26 cellular contexts compared by ENCODE assay signal in the genomic region with DNA sequence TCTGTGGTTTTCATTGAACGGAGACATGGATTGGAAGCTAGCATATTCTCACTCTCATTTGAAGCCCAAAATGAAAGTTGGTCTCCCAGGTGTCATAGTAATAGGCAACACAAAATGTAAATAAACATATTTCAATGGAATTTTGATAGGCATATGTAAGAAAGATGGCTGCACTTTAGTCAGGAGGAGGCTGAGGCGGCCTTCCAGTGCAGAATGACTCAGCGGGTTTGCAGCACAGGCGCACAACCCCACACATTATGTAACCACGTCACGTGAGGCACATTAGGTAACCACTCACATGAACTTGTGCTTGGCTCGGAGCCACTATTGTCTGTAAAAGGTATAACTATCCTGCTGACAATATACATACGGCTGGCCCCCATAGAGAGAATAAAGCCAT.
DNase-seq lines count a peak whose midpoint lies in the region; TF ChIP-seq lines count a peak whose summit lies in the region.
"Had no signal": no experiment of that assay in that cellular context is flagged by ENCODE, and none has a peak within 500 bp of the region (broad histone marks: within the 10 kb centered on the region; RNA-seq: fewer than 3 reads in every experiment).

No MANE protein-coding gene starts in this region.

- no peaks in the 10 kb centered on the region for H3K79me2 ChIP-seq in mammary epithelial cell (ENCODE audit: insufficient read depth, low read length)
- H3K79me2 ChIP-seq: parathyroid adenoma had no signal

- WGBS in mammary epithelial cell (ENCODE audit: low coverage, missing lambda C conversion rate): 63% methylated on average over 8 of the region's 8 CpGs

- no peaks in the 10 kb centered on the region for H3K36me3 ChIP-seq in mammary epithelial cell (ENCODE audit: insufficient read depth, low read length)
- H3K36me3 ChIP-seq: ascending aorta, tibial nerve had no signal

- H3K4me3 Mint-ChIP-seq in immature natural killer cell: no peak overlapping the region
- H3K4me3 Mint-ChIP-seq: activated naive CD4-positive, alpha-beta T cell treated with anti-CD3 and anti-CD28 coated beads, Interleukin-2, amount 10 ng/mL, durations not matched to agents 7 days and 5 days; B cell; naive thymus-derived CD8-positive, alpha-beta T cell had no signal

- no peak for TF ChIP-seq POLR2A in NB4 (IDR thresholded peaks at IDR 0.05; ENCODE audit: extremely low read depth, insufficient read length)

- H3K27me3 Mint-ChIP-seq in immature natural killer cell (ENCODE audit: low read depth in 3 of 3): no peaks in the 10 kb centered on the region
- H3K27me3 Mint-ChIP-seq: activated naive CD4-positive, alpha-beta T cell treated with anti-CD3 and anti-CD28 coated beads, Interleukin-2, amount 10 ng/mL, durations not matched to agents 7 days and 5 days had no signal

- TF ChIP-seq CTCF in NB4 (IDR thresholded peaks at IDR 0.05; ENCODE audit: low read depth, low read length): no peak
- no peak for TF ChIP-seq CTCF in mammary epithelial cell (conservative IDR thresholded peaks at IDR 0.05 in 1 of 2, IDR thresholded peaks at IDR 0.05 in 1 of 2; ENCODE audit: extremely low read depth in 1 of 2, insufficient read depth in 1 of 2, low read depth in 1 of 2, low read length in 2 of 2)

- H3K9me3 Mint-ChIP-seq in immature natural killer cell: peaks cover 0 to 6% (median 1%) of the 10 kb centered on the region in 6 donors
- H3K9me3 Mint-ChIP-seq: activated naive CD4-positive, alpha-beta T cell treated with anti-CD3 and anti-CD28 coated beads, Interleukin-2, amount 10 ng/mL, durations not matched to agents 7 days and 5 days had no signal

- no peaks in the 10 kb centered on the region for H3K4me1 ChIP-seq in mammary epithelial cell (ENCODE audit: insufficient read depth, low read length)
- H3K4me1 ChIP-seq: ascending aorta, Caco-2, parathyroid adenoma, tibial nerve had no signal

- in situ Hi-C loops in mammary epithelial cell (cut with MboI; ENCODE audit: low sequenced_read_pairs in 2 of 2): no loop called here

- no peak overlapping the region for H3K27ac ChIP-seq in mammary epithelial cell (ENCODE audit: insufficient read depth, low read depth, low read length)
- H3K27ac ChIP-seq: 22Rv1, ascending aorta, GM23248, parathyroid adenoma, tibial nerve had no signal

- no peak overlapping the region for H2AFZ ChIP-seq in mammary epithelial cell (ENCODE audit: low read depth, low read length)
- H2AFZ ChIP-seq: GM23248, parathyroid adenoma had no signal

- no peaks in the 10 kb centered on the region for H3K36me3 Mint-ChIP-seq in immature natural killer cell
- H3K36me3 Mint-ChIP-seq: activated naive CD4-positive, alpha-beta T cell treated with anti-CD3 and anti-CD28 coated beads, Interleukin-2, amount 10 ng/mL, durations not matched to agents 7 days and 5 days; naive thymus-derived CD8-positive, alpha-beta T cell had no signal

- dilution Hi-C loops in mammary epithelial cell (cut with HindIII; ENCODE audit: low sequenced_read_pairs): no loop called here

- H3K4me3 ChIP-seq in NB4 (ENCODE audit: low read depth, low read length) (no peak overlapping the region), mammary epithelial cell (replicated peaks in 1 of 3; ENCODE audit: insufficient read depth in 1 of 3, low read depth in 2 of 3, low read length in 3 of 3) (no peak overlapping the region)
- H3K4me3 ChIP-seq: ascending aorta, GM23248, tibial nerve had no signal

- no peaks in the 10 kb centered on the region for H4K20me1 ChIP-seq in mammary epithelial cell (ENCODE audit: insufficient read depth, low read length)

- no peaks in the 10 kb centered on the region for H3K9me3 ChIP-seq in mammary epithelial cell (replicated peaks; ENCODE audit: insufficient read depth, low read length)
- H3K9me3 ChIP-seq: ascending aorta, Caco-2, tibial nerve had no signal

- no peak overlapping the region for H3K27ac Mint-ChIP-seq in immature natural killer cell
- H3K27ac Mint-ChIP-seq: activated naive CD4-positive, alpha-beta T cell treated with anti-CD3 and anti-CD28 coated beads, Interleukin-2, amount 10 ng/mL, durations not matched to agents 7 days and 5 days; B cell; naive thymus-derived CD8-positive, alpha-beta T cell had no signal

- DNase-seq in DMS53 (lab: John Stamatoyannopoulos, UW) (peak; percentile 36), DMS53 treated with DMSO at 0.1 percent for 48 hours (lab: John Stamatoyannopoulos, UW; ENCODE audit: unreplicated experiment) (no peak), NB4 (ENCODE audit: low read depth) (peak; percentile 27), mammary epithelial cell (peak; percentile 8), iris pigment epithelial cell (ENCODE audit: low read depth) (peak; percentile 5), immature natural killer cell (no peak), GDM1 (lab: John Stamatoyannopoulos, UW) (no peak)
- DNase-seq in stimulated activated CD4-positive, alpha-beta T cell treated with anti-CD3 and anti-CD28 coated beads, Interleukin-4, amount 100 ng/mL, for 1 hour: no peak
- DNase-seq: activated CD4-positive, CD25-positive, alpha-beta regulatory T cell; activated naive CD4-positive, alpha-beta T cell treated with anti-CD3 and anti-CD28 coated beads, Interleukin-2, amount 10 ng/mL, durations not matched to agents 7 days and 5 days; activated T-cell treated with anti-CD3 and anti-CD28 coated beads, Interleukin-2, amount 50 U/mL, for 48 hours; Caco-2; GM23248; kidney; mesenchymal stem cell; naive thymus-derived CD8-positive, alpha-beta T cell; NCI-H187 treated with DMSO at 0.1 percent for 48 hours; NCI-H524 treated with DMSO at 0.1 percent for 48 hours; SHP77 treated with DMSO at 0.1 percent for 48 hours; stimulated activated CD4-positive, alpha-beta T cell treated with anti-CD3 and anti-CD28 coated beads, Interleukin-1b, Interleukin-23, amount 100 ng/mL, for 48 hours; stimulated activated naive CD4-positive, alpha-beta T cell treated with Interleukin-2 at 50 U/mL for 16 hours had no signal

- intact Hi-C loops in mammary epithelial cell (cut with micrococcal nuclease): no loop called here

- no TSS peak for BruUV-seq in mammary epithelial cell (replicated peaks; lab: Mats Ljungman, UMichigan)

- H3K4me1 Mint-ChIP-seq in immature natural killer cell: no peaks in the 10 kb centered on the region
- H3K4me1 Mint-ChIP-seq: activated naive CD4-positive, alpha-beta T cell treated with anti-CD3 and anti-CD28 coated beads, Interleukin-2, amount 10 ng/mL, durations not matched to agents 7 days and 5 days; B cell had no signal

- CTCF ChIA-PET in mammary epithelial cell (lab: Charles Lee; ENCODE audit: low non-redundant PET): no interaction called here

- H3K4me2 ChIP-seq in mammary epithelial cell (ENCODE audit: insufficient read depth, low read depth, low read length): no peak overlapping the region

- no peak overlapping the region for H3K9ac ChIP-seq in mammary epithelial cell (ENCODE audit: insufficient read depth, low read length)
- H3K9ac ChIP-seq: GM23248, parathyroid adenoma had no signal

- peaks cover 2% of the 10 kb centered on the region for H3K27me3 ChIP-seq in mammary epithelial cell (ENCODE audit: insufficient read depth, low read length)
- H3K27me3 ChIP-seq: ascending aorta, tibial nerve had no signal

Comparison
In these comparisons a context has a peak if more than half of its experiments do, and no peak if none do; other contexts are left out.
1. DNase-seq: peak in DMS53 (single experiment), NB4 (single experiment), mammary epithelial cell (single experiment) and iris pigment epithelial cell (single experiment); none in DMS53 treated with DMSO at 0.1 percent for 48 hours (single experiment), immature natural killer cell (0 of 3), GDM1 (single experiment) and stimulated activated CD4-positive, alpha-beta T cell treated with anti-CD3 and anti-CD28 coated beads, Interleukin-4, amount 100 ng/mL, for 1 hour (single experiment).